ENCODE assay signal across 8 cellular contexts in the genomic region with DNA sequence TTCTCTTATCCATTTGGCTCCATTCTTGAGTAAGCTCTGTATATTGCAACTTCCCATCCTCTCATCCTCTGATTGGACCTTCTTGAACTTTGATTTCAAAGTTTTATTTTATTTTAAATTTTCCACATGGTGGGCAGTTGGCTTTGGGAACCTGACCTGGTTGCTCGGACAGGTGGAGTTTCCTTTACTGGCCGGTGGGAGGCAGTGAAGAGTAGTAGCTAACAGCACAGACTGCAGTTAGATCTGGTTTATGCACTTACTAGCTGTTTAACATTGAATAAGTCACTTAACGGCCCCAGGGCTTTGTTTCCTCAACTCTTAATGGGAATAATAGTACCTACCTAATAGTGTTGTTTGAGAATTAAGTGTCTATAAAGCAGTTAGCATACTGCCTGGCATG.
A peak's percentile ranks its signal among the peaks of the same experiment; 100 is the strongest.
DNase-seq lines count a peak whose midpoint lies in the region; ATAC-seq and TF ChIP-seq lines count a peak whose summit lies in the region.
"Had no signal": no experiment of that assay in that cellular context is flagged by ENCODE, and none has a peak within 500 bp of the region (broad histone marks: within the 10 kb centered on the region; RNA-seq: fewer than 3 reads in every experiment).

No MANE protein-coding gene starts in this region.

- DNase-seq in GM06990 (ENCODE audit: extremely low read depth, insufficient read length) (no peak), body of pancreas (peak in 3 of 4 donors; percentile 7 to 18 (median 15)), mucosa of gallbladder (ENCODE audit: low spot score) (peak; percentile 14), vagina (ENCODE audit: extremely low spot score in 2 of 2) (no peak), SK-N-DZ (ENCODE audit: low spot score) (no peak), GOT3 (lab: John Stamatoyannopoulos, UW) (no peak)
- DNase-seq in Jurkat, Clone E6-1 (ENCODE audit: low read depth, low spot score) = peak; percentile 3
- DNase-seq: left cardiac atrium had no signal

- intact Hi-C loops in body of pancreas (cut with DNase I) = no loop called here
- intact Hi-C loops in vagina (cut with DNase I) = no loop called here

- ATAC-seq in body of pancreas = no peak
- ATAC-seq: left cardiac atrium had no signal

- H3K4me3 ChIP-seq in GM06990 (replicated peaks; ENCODE audit: low read depth, low read length) = no peak overlapping the region
- H3K4me3 ChIP-seq in Jurkat, Clone E6-1 (ENCODE audit: low read length) = no peak overlapping the region
- H3K4me3 ChIP-seq in body of pancreas = no peak overlapping the region
- no peak overlapping the region for H3K4me3 ChIP-seq in vagina

- TF ChIP-seq POLR2A in body of pancreas (IDR thresholded peaks at IDR 0.05) = no peak
- no peak for TF ChIP-seq POLR2A in vagina (IDR thresholded peaks at IDR 0.05)

- H3K4me1 ChIP-seq in body of pancreas = no peaks in the 10 kb centered on the region
- H3K4me1 ChIP-seq in vagina = no peaks in the 10 kb centered on the region

- H3K27me3 ChIP-seq in GM06990 (replicated peaks; ENCODE audit: control insufficient read depth, insufficient read depth, low read length) (no peaks in the 10 kb centered on the region), body of pancreas (no peaks in the 10 kb centered on the region), vagina (no peaks in the 10 kb centered on the region)

- WGBS in body of pancreas, 2 donors = 6% methylated on average over 3 of the region's 3 CpGs

- TF ChIP-seq CTCF in GM06990 (IDR thresholded peaks at IDR 0.05; ENCODE audit: insufficient read depth, low read length, poor library complexity, severe bottlenecking) (peak; percentile 64), body of pancreas (IDR thresholded peaks at IDR 0.05) (peak in 6 of 7 experiments; percentile 31 to 48 (median 39)), vagina (IDR thresholded peaks at IDR 0.05) (no peak)

- H3K36me3 ChIP-seq in GM06990 (ENCODE audit: control insufficient read depth, insufficient read depth, low read length) = no peaks in the 10 kb centered on the region
- no peaks in the 10 kb centered on the region for H3K36me3 ChIP-seq in body of pancreas (replicated peaks in 1 of 2; ENCODE audit: insufficient read depth in 1 of 2, low read depth in 2 of 2)
- no peaks in the 10 kb centered on the region for H3K36me3 ChIP-seq in vagina

- H3K27ac ChIP-seq in body of pancreas (no peak overlapping the region), vagina (no peak overlapping the region)

- H3K9me3 ChIP-seq in body of pancreas = no peaks in the 10 kb centered on the region
- no peaks in the 10 kb centered on the region for H3K9me3 ChIP-seq in vagina

Comparison
In these comparisons a context has a peak if more than half of its experiments do, and no peak if none do; other contexts are left out.
1. DNase-seq: peak in Jurkat, Clone E6-1 (single experiment), body of pancreas (3 of 4) and mucosa of gallbladder (single experiment); none in GM06990 (single experiment), vagina (0 of 2), SK-N-DZ (single experiment) and GOT3 (single experiment).
2. CTCF ChIP-seq: peak in GM06990 (single experiment) and body of pancreas (6 of 7); none in vagina (0 of 3).